ENCODE assay signal across 16 cellular contexts in the genomic region with DNA sequence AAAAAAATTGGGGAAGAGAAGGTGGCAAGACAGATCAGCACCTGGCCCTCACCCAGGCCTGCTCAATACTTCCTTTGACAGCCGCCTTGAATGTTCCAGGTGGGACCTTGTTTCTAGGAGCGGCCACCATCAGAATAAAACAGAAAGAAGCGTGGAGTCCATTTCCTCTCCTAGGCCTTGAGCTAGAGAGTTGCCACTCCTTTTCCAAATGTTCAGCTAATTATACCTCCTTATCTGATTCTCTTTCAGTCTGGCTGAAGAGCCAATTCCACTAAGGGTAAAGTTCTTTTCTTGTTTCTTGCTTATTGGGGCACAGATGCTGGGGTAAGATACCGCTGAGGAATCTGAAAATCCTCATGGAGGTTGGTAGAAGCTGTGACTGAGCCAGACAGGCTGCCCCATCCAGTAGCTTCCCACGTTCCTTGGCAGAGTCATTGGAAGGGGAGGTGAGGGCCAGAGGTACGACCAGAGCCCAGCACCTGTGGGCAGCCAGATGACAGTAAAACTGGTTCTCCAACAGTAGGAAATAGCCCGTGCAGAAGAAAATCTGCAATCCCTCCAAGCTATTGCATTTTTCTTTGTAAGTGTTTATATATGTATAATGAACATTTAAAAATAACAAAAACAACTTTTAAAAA. TPM values are rescaled to one million over a fixed set of nuclear protein-coding genes. Genes with fewer than 3 reads are reported as not detected.
A peak's percentile ranks its signal among the peaks of the same experiment; 100 is the strongest.
DNase-seq lines count a peak whose midpoint lies in the region; ATAC-seq and TF ChIP-seq lines count a peak whose summit lies in the region.
"Had no signal": no experiment of that assay in that cellular context is flagged by ENCODE, and none has a peak within 500 bp of the region (broad histone marks: within the 10 kb centered on the region; RNA-seq: fewer than 3 reads in every experiment).

No MANE protein-coding gene starts in this region.

- no peak for ATAC-seq in activated CD8-positive, alpha-beta T cell treated with anti-CD3 and anti-CD28 coated beads for 36 hours
- ATAC-seq in HG03025 (IDR thresholded peaks at IDR 0.05; ENCODE audit: low FRiP score, unreplicated experiment) = no peak
- ATAC-seq: Panc1 had no signal

- WGBS in sigmoid colon, 2 donors = 17 to 64% methylated on average over 7 of the region's 7 CpGs

- peaks cover 25% of the 10 kb centered on the region for H3F3A ChIP-seq in MM.1S (ENCODE audit: insufficient read depth, low read length)

- DNase-seq in CD8-positive, alpha-beta memory T cell = no peak
- no peak for DNase-seq in activated CD8-positive, alpha-beta T cell treated with anti-CD3 and anti-CD28 coated beads for 36 hours
- DNase-seq in islet precursor cell (peak; percentile 62), sigmoid colon (peak; percentile 32), MM.1S (no peak), GM20000 (ENCODE audit: low spot score) (no peak), kidney glomerular epithelial cell (lab: John Stamatoyannopoulos, UW) (no peak)
- DNase-seq: GOT3, KG1, NCI-H1417, NCI-H2029, NCI-H2171 treated with DMSO at 0.1 percent for 48 hours, NCI-H82, Right ventricle myocardium superior had no signal

- no peaks in the 10 kb centered on the region for H3K9me3 ChIP-seq in CD8-positive, alpha-beta memory T cell (ENCODE audit: low read length)
- H3K9me3 ChIP-seq in sigmoid colon (no peaks in the 10 kb centered on the region), MM.1S (replicated peaks; ENCODE audit: insufficient read depth, low read length) (no peaks in the 10 kb centered on the region)

- peaks cover 43% of the 10 kb centered on the region for H3K4me1 ChIP-seq in CD8-positive, alpha-beta memory T cell (ENCODE audit: insufficient read depth, low read length)
- H3K4me1 ChIP-seq in sigmoid colon = no peaks in the 10 kb centered on the region
- H3K4me1 ChIP-seq in MM.1S (ENCODE audit: low read length) = peaks cover 20% of the 10 kb centered on the region

- peak overlapping the region in 7 of 8 donors; percentile 73 to 98 (median 78) for H3K27ac Mint-ChIP-seq in CD8-positive, alpha-beta memory T cell
- peak overlapping the region; percentile 33 for H3K27ac Mint-ChIP-seq in activated CD8-positive, alpha-beta T cell treated with anti-CD3 and anti-CD28 coated beads for 36 hours

- POLR2A ChIA-PET in CD8-positive, alpha-beta memory T cell (lab: Charles Lee) = interaction anchor here (0.5 to 0.7 kb wide), 3 partner anchors 347 to 1181 kb away, joined by 4 to 9 read pairs (median 5); a partner anchor contains a TSS
- POLR2A ChIA-PET in activated CD8-positive, alpha-beta T cell treated with anti-CD3 and anti-CD28 coated beads for 36 hours (lab: Charles Lee) = no interaction called here

- TF ChIP-seq EP300 in sigmoid colon (IDR thresholded peaks at IDR 0.05) = no peak

- CTCF ChIA-PET in CD8-positive, alpha-beta memory T cell (lab: Charles Lee) = interaction anchor here (1.3 kb wide), 1 partner anchor 47 kb away, joined by 4 read pairs; no protein-coding TSS in a partner anchor
- CTCF ChIA-PET in activated CD8-positive, alpha-beta T cell treated with anti-CD3 and anti-CD28 coated beads for 36 hours (lab: Charles Lee) = interaction anchor here (1.4 to 1.8 kb wide), 2 partner anchors 19 to 47 kb away, joined by 6 to 8 read pairs; no protein-coding TSS in a partner anchor

- H3K4me3 ChIP-seq in CD8-positive, alpha-beta memory T cell (ENCODE audit: low read length) = no peak overlapping the region
- H3K4me3 ChIP-seq in sigmoid colon (no peak overlapping the region), MM.1S (ENCODE audit: low read length) (no peak overlapping the region)

- H3K27me3 Mint-ChIP-seq in CD8-positive, alpha-beta memory T cell = peaks cover 0 to 4% of the 10 kb centered on the region in 2 donors
- no peaks in the 10 kb centered on the region for H3K27me3 Mint-ChIP-seq in activated CD8-positive, alpha-beta T cell treated with anti-CD3 and anti-CD28 coated beads for 36 hours

- no peak overlapping the region for H3K27ac ChIP-seq in CD8-positive, alpha-beta memory T cell (ENCODE audit: low read depth, low read length)
- H3K27ac ChIP-seq in sigmoid colon (no peak overlapping the region), MM.1S (ENCODE audit: low read length) (no peak overlapping the region)

- TF ChIP-seq CTCF in activated CD8-positive, alpha-beta T cell treated with anti-CD3 and anti-CD28 coated beads for 36 hours (IDR thresholded peaks at IDR 0.05) = no peak
- TF ChIP-seq CTCF in sigmoid colon (IDR thresholded peaks at IDR 0.05) (no peak), MM.1S (IDR thresholded peaks at IDR 0.05; ENCODE audit: low read length) (no peak), GM20000 (IDR thresholded peaks at IDR 0.05; ENCODE audit: extremely low read depth, missing control alignments) (no peak)

- no peaks in the 10 kb centered on the region for H3K79me2 ChIP-seq in MM.1S (ENCODE audit: low read length)

- no peaks in the 10 kb centered on the region for H3K36me3 Mint-ChIP-seq in CD8-positive, alpha-beta memory T cell
- H3K36me3 Mint-ChIP-seq in activated CD8-positive, alpha-beta T cell treated with anti-CD3 and anti-CD28 coated beads for 36 hours (ENCODE audit: low read depth) = no peaks in the 10 kb centered on the region

- TF ChIP-seq POLR2A in sigmoid colon (IDR thresholded peaks at IDR 0.05) = no peak

- H3K4me3 Mint-ChIP-seq in CD8-positive, alpha-beta memory T cell = peak overlapping the region in 4 of 7 donors; percentile 6 to 50 (median 16)
- no peak overlapping the region for H3K4me3 Mint-ChIP-seq in activated CD8-positive, alpha-beta T cell treated with anti-CD3 and anti-CD28 coated beads for 36 hours

- no peaks in the 10 kb centered on the region for H3K27me3 ChIP-seq in CD8-positive, alpha-beta memory T cell (ENCODE audit: insufficient read depth, low read length, poor library complexity, severe bottlenecking)
- H3K27me3 ChIP-seq in sigmoid colon (no peaks in the 10 kb centered on the region), MM.1S (replicated peaks; ENCODE audit: insufficient read depth, low read length) (no peaks in the 10 kb centered on the region)

- H3K4me1 Mint-ChIP-seq in CD8-positive, alpha-beta memory T cell = peaks cover 40 to 46% (median 42%) of the 10 kb centered on the region in 3 donors
- peaks cover 34% of the 10 kb centered on the region for H3K4me1 Mint-ChIP-seq in activated CD8-positive, alpha-beta T cell treated with anti-CD3 and anti-CD28 coated beads for 36 hours (ENCODE audit: low read depth)

- no peak overlapping the region for H3K9ac ChIP-seq in MM.1S (ENCODE audit: low read length)

- no peaks in the 10 kb centered on the region for H4K20me1 ChIP-seq in MM.1S (ENCODE audit: insufficient read depth, low read length)

- H3K9me3 Mint-ChIP-seq in CD8-positive, alpha-beta memory T cell = no peaks in the 10 kb centered on the region
- no peaks in the 10 kb centered on the region for H3K9me3 Mint-ChIP-seq in activated CD8-positive, alpha-beta T cell treated with anti-CD3 and anti-CD28 coated beads for 36 hours

- H3K36me3 ChIP-seq in CD8-positive, alpha-beta memory T cell (ENCODE audit: insufficient read depth, low read length) = no peaks in the 10 kb centered on the region
- no peaks in the 10 kb centered on the region for H3K36me3 ChIP-seq in sigmoid colon
- no peaks in the 10 kb centered on the region for H3K36me3 ChIP-seq in MM.1S (replicated peaks; ENCODE audit: insufficient read depth, low read length)

- H3K9me2 ChIP-seq in MM.1S (replicated peaks; ENCODE audit: insufficient read depth, low read length) = no peaks in the 10 kb centered on the region

- no peak overlapping the region for H2AFZ ChIP-seq in MM.1S (ENCODE audit: low read length)

- intact Hi-C loops in activated CD8-positive, alpha-beta T cell treated with anti-CD3 and anti-CD28 coated beads for 36 hours (cut with micrococcal nuclease) = no loop called here
- intact Hi-C loops in sigmoid colon (cut with DNase I) = no loop called here

- H3K4me2 ChIP-seq in MM.1S (ENCODE audit: low read depth, low read length) = no peak overlapping the region

RNA-seq across cellular contexts. Expression of a gene that starts 51.5 kb away (rescaled TPM):
- under 1 TPM; 0.35 to 0.39 TPM for total RNA-seq in CD8-positive, alpha-beta memory T cell
- 0.16 TPM for polyA plus RNA-seq in CD8-positive, alpha-beta memory T cell
- under 1 TPM; 0.25 to 0.50 TPM for total RNA-seq in activated CD8-positive, alpha-beta T cell treated with anti-CD3 and anti-CD28 coated beads for 36 hours
- total RNA-seq in sigmoid colon = 10 to 100 TPM in 1 of 4 donors, 1 to 10 TPM in 3; 2.1 to 18.3 (median 5.7) TPM
- polyA plus RNA-seq in sigmoid colon = 1 to 10 TPM; 1.2 to 1.8 (median 1.4) TPM

Comparison
In these comparisons a context has a peak if more than half of its experiments do, and no peak if none do; other contexts are left out.
1. DNase-seq: peak in islet precursor cell (single experiment) and sigmoid colon (single experiment); none in CD8-positive, alpha-beta memory T cell (0 of 5), activated CD8-positive, alpha-beta T cell treated with anti-CD3 and anti-CD28 coated beads for 36 hours (single experiment), MM.1S (single experiment), GM20000 (single experiment) and kidney glomerular epithelial cell (single experiment).